In genomic region chr20:59495166-59495565, GRCh38 we compare ENCODE assay signal across 1 cellular context.
TF ChIP-seq lines count a peak whose summit lies in the region.

No MANE protein-coding gene starts in this region.

TF ChIP-seq in HepG2, 621 proteins besides CTCF, POLR2A, EP300 and RAD21 (continued from another document):
- TF ChIP-seq PLSCR1 (CRISPR knock-in tag; IDR thresholded peaks at IDR 0.05; ENCODE audit: borderline replicate concordance), result 0 out of 2 replicates have a peak, but pooled peaks have one; percentile 11
